10 cellular contexts compared by ENCODE assay signal in the genomic region with DNA sequence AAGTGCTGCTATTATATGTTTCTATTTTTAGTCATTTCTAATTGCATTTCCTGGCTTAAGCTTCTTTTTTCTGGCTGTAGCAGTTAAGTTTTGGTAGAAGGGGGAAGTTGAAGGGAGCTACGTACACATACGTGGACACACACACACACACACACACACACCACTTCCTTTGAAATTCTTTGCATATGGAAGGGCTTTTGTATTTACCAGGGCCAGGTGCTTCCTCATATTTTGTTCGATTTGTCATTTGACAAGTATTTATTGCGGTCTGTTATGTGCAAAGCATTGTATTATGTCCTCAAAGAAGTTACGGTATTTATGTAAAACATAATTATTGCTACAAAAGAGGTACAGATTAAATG.
DNase-seq lines count a peak whose midpoint lies in the region; ATAC-seq, FAIRE-seq and TF ChIP-seq lines count a peak whose summit lies in the region.
"Had no signal": no experiment of that assay in that cellular context is flagged by ENCODE, and none has a peak within 500 bp of the region (broad histone marks: within the 10 kb centered on the region; RNA-seq: fewer than 3 reads in every experiment).

No MANE protein-coding gene starts in this region.

- peaks cover 9 to 32% of the 10 kb centered on the region in 2 donors for H3K4me1 Mint-ChIP-seq in effector memory CD8-positive, alpha-beta T cell (ENCODE audit: low read depth in 2 of 2)

- H3K27me3 Mint-ChIP-seq in effector memory CD8-positive, alpha-beta T cell = no peaks in the 10 kb centered on the region
- H3K27me3 Mint-ChIP-seq: activated CD8-positive, alpha-beta memory T cell treated with anti-CD3 and anti-CD28 coated beads, Interleukin-2, amount 10 ng/mL, durations not matched to agents 7 days and 5 days had no signal

- ATAC-seq in effector memory CD8-positive, alpha-beta T cell (replicated peaks) = peak; percentile 50
- no peak for ATAC-seq in HG03139 (IDR thresholded peaks at IDR 0.05; ENCODE audit: unreplicated experiment)
- ATAC-seq: activated CD8-positive, alpha-beta memory T cell treated with anti-CD3 and anti-CD28 coated beads, Interleukin-2, amount 10 ng/mL, durations not matched to agents 7 days and 5 days; K562 had no signal

- FAIRE-seq in H54 (lab: Jason Lieb, UNC) = no peak
- FAIRE-seq: K562 had no signal

- peak overlapping the region; percentile 18 to 87 for H3K27ac Mint-ChIP-seq in effector memory CD8-positive, alpha-beta T cell
- H3K27ac Mint-ChIP-seq: activated CD8-positive, alpha-beta memory T cell treated with anti-CD3 and anti-CD28 coated beads, Interleukin-2, amount 10 ng/mL, durations not matched to agents 7 days and 5 days had no signal

- peaks cover 68% of the 10 kb centered on the region for H3K36me3 Mint-ChIP-seq in effector memory CD8-positive, alpha-beta T cell (ENCODE audit: insufficient read depth)

- no peak for TF ChIP-seq POLR2A in H54 (IDR thresholded peaks at IDR 0.05; ENCODE audit: low read depth, low read length)

- H3K4me3 Mint-ChIP-seq in effector memory CD8-positive, alpha-beta T cell = no peak overlapping the region
- H3K4me3 Mint-ChIP-seq: activated CD8-positive, alpha-beta memory T cell treated with anti-CD3 and anti-CD28 coated beads, Interleukin-2, amount 10 ng/mL, durations not matched to agents 7 days and 5 days had no signal

- DNase-seq in DMS53 (lab: John Stamatoyannopoulos, UW) (peak; percentile 54), DMS53 treated with DMSO at 0.1 percent for 48 hours (lab: John Stamatoyannopoulos, UW; ENCODE audit: unreplicated experiment) (no peak), NOMO-1 treated with dmso at 0.1 percent for 144 hours (lab: John Stamatoyannopoulos, UW; ENCODE audit: unreplicated experiment) (peak; percentile 80), pulmonary artery endothelial cell (ENCODE audit: low read depth, low spot score) (peak; percentile 89), H54 (ENCODE audit: insufficient read length, low spot score) (no peak)
- DNase-seq in effector memory CD8-positive, alpha-beta T cell = no peak
- DNase-seq in activated CD8-positive, alpha-beta memory T cell treated with anti-CD3 and anti-CD28 coated beads for 24 hours = no peak
- DNase-seq: activated CD8-positive, alpha-beta memory T cell treated with anti-CD3 and anti-CD28 coated beads, Interleukin-2, amount 10 ng/mL, durations not matched to agents 7 days and 5 days had no signal

- no peaks in the 10 kb centered on the region for H3K9me3 Mint-ChIP-seq in effector memory CD8-positive, alpha-beta T cell

Comparison
In these comparisons a context has a peak if more than half of its experiments do, and no peak if none do; other contexts are left out.
1. DNase-seq: peak in DMS53 (single experiment), NOMO-1 treated with dmso at 0.1 percent for 144 hours (single experiment) and pulmonary artery endothelial cell (single experiment); none in DMS53 treated with DMSO at 0.1 percent for 48 hours (single experiment), effector memory CD8-positive, alpha-beta T cell (0 of 3), H54 (single experiment) and activated CD8-positive, alpha-beta memory T cell treated with anti-CD3 and anti-CD28 coated beads for 24 hours (single experiment).